Comparison of ENCODE assay signal across 18 cellular contexts in genomic region chr13:113728571-113729054, GRCh38. TPM values are rescaled to one million over a fixed set of nuclear protein-coding genes. Genes with fewer than 3 reads are reported as not detected.
"Had no signal": no experiment of that assay in that cellular context is flagged by ENCODE, and none has a peak within 500 bp of the region (broad histone marks: within the 10 kb centered on the region; RNA-seq: fewer than 3 reads in every experiment).

No MANE protein-coding gene starts in this region.

- H3K4me1 ChIP-seq: prostate gland had no signal

- H3K4me3 ChIP-seq: body of pancreas, prostate gland, vagina had no signal

- ATAC-seq: activated CD8-positive, alpha-beta T cell treated with anti-CD3 and anti-CD28 coated beads, Interleukin-2, amount 10 ng/mL, durations not matched to agents 7 days and 5 days; activated naive CD8-positive, alpha-beta T cell treated with anti-CD3 and anti-CD28 coated beads, Interleukin-2, amount 50 U/mL, for 24 hours; body of pancreas; naive thymus-derived CD4-positive, alpha-beta T cell; stimulated activated naive CD8-positive, alpha-beta T cell treated with anti-CD3 and anti-CD28 coated beads, Interleukin-15, Interleukin-2, amounts not matched to agents 100 U/mL and 50 U/mL, for 24 hours had no signal

- DNase-seq: activated CD4-positive, alpha-beta T cell treated with anti-CD3 and anti-CD28 coated beads for 1 hour; activated CD4-positive, alpha-beta T cell treated with anti-CD3 and anti-CD28 coated beads, Interleukin-2, amount 50 U/mL, for 1 hour; activated CD8-positive, alpha-beta T cell treated with anti-CD3 and anti-CD28 coated beads, Interleukin-2, amount 10 ng/mL, durations not matched to agents 7 days and 5 days; activated gamma-delta T cell; activated naive CD4-positive, alpha-beta T cell treated with anti-CD3 and anti-CD28 coated beads, Interleukin-2, amount 50 U/mL, for 16 hours; activated naive CD8-positive, alpha-beta T cell treated with anti-CD3 and anti-CD28 coated beads, Interleukin-2, amount 50 U/mL, for 24 hours; dermis blood vessel endothelial cell; effector CD8-positive, alpha-beta T cell; hypothalamus; mesenchymal stem cell; stimulated activated CD4-positive, alpha-beta T cell treated with anti-CD3 and anti-CD28 coated beads, Interleukin-4, amount 100 ng/mL, for 24 hours; stimulated activated naive CD8-positive, alpha-beta T cell treated with anti-CD3 and anti-CD28 coated beads, Interleukin-15, Interleukin-2, amounts not matched to agents 100 U/mL and 50 U/mL, for 24 hours; T-helper 9 cell had no signal

- FAIRE-seq: frontal cortex had no signal

- H3K27ac ChIP-seq: body of pancreas, prostate gland, vagina had no signal

- H3K36me3 ChIP-seq: prostate gland, vagina had no signal

- H3K9me3 ChIP-seq: body of pancreas, prostate gland, vagina had no signal

- H3K27me3 ChIP-seq: vagina had no signal

RNA-seq across cellular contexts. Expression of gene TMEM255B, which starts 30.4 kb away (rescaled TPM):
- total RNA-seq: frontal cortex had no signal
